In the genomic region with DNA sequence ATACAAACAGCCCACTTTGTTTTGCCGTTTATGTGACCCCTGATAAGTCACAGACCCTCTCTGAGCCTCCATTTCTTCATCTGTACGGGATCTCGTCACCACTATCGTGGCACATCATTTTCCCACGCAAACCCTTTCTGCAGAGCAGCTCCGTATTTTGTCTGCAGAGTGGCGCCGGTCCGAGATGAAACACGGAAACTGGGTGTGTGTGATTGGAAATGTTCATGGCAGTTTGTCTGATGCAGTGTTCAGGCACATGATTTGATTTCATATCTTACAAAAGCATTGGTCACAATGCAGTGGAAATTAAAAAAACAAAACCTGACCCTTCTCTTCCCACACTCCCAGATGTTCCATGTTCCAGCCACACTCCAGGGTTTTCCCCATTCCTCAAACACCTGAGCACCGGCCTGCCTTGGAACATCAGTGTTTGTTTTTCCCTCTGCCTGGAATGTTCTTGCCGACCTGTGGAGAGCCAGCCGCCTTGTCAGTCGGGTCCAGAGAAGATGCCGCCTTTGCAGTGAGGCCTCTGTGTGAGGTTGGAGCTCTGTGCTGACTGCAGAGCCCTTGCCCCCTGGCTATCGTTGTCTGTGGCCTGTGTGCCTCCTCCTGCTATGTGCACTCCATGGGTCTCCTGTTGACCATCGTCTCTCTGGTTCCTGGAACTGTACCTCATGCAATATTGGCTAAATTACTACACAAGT, we compare ENCODE assay signal across 16 cellular contexts. TPM values are rescaled to one million over a fixed set of nuclear protein-coding genes. Genes with fewer than 3 reads are reported as not detected.
DNase-seq lines count a peak whose midpoint lies in the region; ATAC-seq and TF ChIP-seq lines count a peak whose summit lies in the region.
"Had no signal": no experiment of that assay in that cellular context is flagged by ENCODE, and none has a peak within 500 bp of the region (broad histone marks: within the 10 kb centered on the region; RNA-seq: fewer than 3 reads in every experiment).

No MANE protein-coding gene starts in this region.

- ATAC-seq in HG03439 (IDR thresholded peaks at IDR 0.05; ENCODE audit: unreplicated experiment): no peak
- ATAC-seq: Panc1 had no signal

- H3K4me3 ChIP-seq in hepatocyte (no peak overlapping the region), osteoblast (ENCODE audit: insufficient read depth, low read length) (no peak overlapping the region)

- no peaks in the 10 kb centered on the region for H3K36me3 ChIP-seq in hepatocyte (replicated peaks; ENCODE audit: insufficient read depth, low read depth)
- no peaks in the 10 kb centered on the region for H3K36me3 ChIP-seq in osteoblast (ENCODE audit: insufficient read depth, low read length)
- H3K36me3 ChIP-seq: BE2C had no signal

- H3K4me2 ChIP-seq in hepatocyte (no peak overlapping the region), osteoblast (ENCODE audit: insufficient read depth, low read length) (no peak overlapping the region)

- H3K27me3 ChIP-seq in hepatocyte: no peaks in the 10 kb centered on the region
- H3K27me3 ChIP-seq in osteoblast (ENCODE audit: insufficient read depth, low read length): no peaks in the 10 kb centered on the region
- H3K27me3 ChIP-seq: BE2C had no signal

- no peaks in the 10 kb centered on the region for H3K4me1 ChIP-seq in hepatocyte (ENCODE audit: insufficient read depth)
- H3K4me1 ChIP-seq in osteoblast (ENCODE audit: insufficient read depth, low read length): no peaks in the 10 kb centered on the region
- H3K4me1 ChIP-seq: BE2C had no signal

- H3K9me2 ChIP-seq in hepatocyte (replicated peaks; ENCODE audit: insufficient read depth): no peaks in the 10 kb centered on the region

- DNase-seq in 8988T: peak; percentile 1
- DNase-seq in ELF-1 (ENCODE audit: low read depth, low spot score): peak; percentile 69
- DNase-seq in hepatocyte (ENCODE audit: low spot score): peak; percentile 10
- DNase-seq in osteoblast (ENCODE audit: insufficient read length, low spot score, missing footprints): peak; percentile 45
- DNase-seq in GM10266 (ENCODE audit: extremely low spot score): no peak
- no peak for DNase-seq in stimulated activated CD4-positive, alpha-beta T cell treated with anti-CD3 and anti-CD28 coated beads, Interleukin-2, amount 100 ng/mL, for 48 hours
- DNase-seq: BE2C, DND-41, Kasumi-1, NCI-H1417, NCI-H2029, NCI-H2171 treated with DMSO at 0.1 percent for 48 hours, NCI-H82, SHP77 had no signal

- WGBS in hepatocyte (ENCODE audit: low lambda C conversion rate, missing lambda C conversion rate): 66% methylated on average over 17 of the region's 17 CpGs

- H3K9me3 ChIP-seq in hepatocyte (ENCODE audit: low read depth) (no peaks in the 10 kb centered on the region), osteoblast (ENCODE audit: low read depth, low read length) (no peaks in the 10 kb centered on the region)
- H3K9me3 ChIP-seq: BE2C had no signal

- no peak overlapping the region for H3K27ac ChIP-seq in hepatocyte
- H3K27ac ChIP-seq in osteoblast (ENCODE audit: low read depth, low read length): no peak overlapping the region

- H3K79me2 ChIP-seq in hepatocyte (no peaks in the 10 kb centered on the region), osteoblast (ENCODE audit: insufficient read depth, low read length) (no peaks in the 10 kb centered on the region)

- no peak overlapping the region for H2AFZ ChIP-seq in hepatocyte
- no peak overlapping the region for H2AFZ ChIP-seq in osteoblast (ENCODE audit: low read length)

- H4K20me1 ChIP-seq in hepatocyte (ENCODE audit: insufficient read depth, poor library complexity, severe bottlenecking): no peaks in the 10 kb centered on the region
- H4K20me1 ChIP-seq in osteoblast (ENCODE audit: insufficient read depth, low read length): no peaks in the 10 kb centered on the region

- TF ChIP-seq CTCF in hepatocyte (IDR thresholded peaks at IDR 0.05; ENCODE audit: poor library complexity) (no peak), osteoblast (IDR thresholded peaks at IDR 0.05; ENCODE audit: extremely low read depth, low read depth, low read length) (no peak), GM10266 (IDR thresholded peaks at IDR 0.05; ENCODE audit: control insufficient read depth, insufficient read depth, low read depth, missing control alignments) (no peak)

RNA-seq across cellular contexts. Expression of gene NT5M, which starts 39.2 kb away (rescaled TPM):
- 2.6 and 3.4 TPM in 2 replicates for total RNA-seq in hepatocyte
- 3.3 and 3.5 TPM in 2 replicates for polyA plus RNA-seq in hepatocyte
- 0.36 and 1.2 TPM in 2 replicates for total RNA-seq in osteoblast

Comparison
In these comparisons a context has a peak if more than half of its experiments do, and no peak if none do; other contexts are left out.
1. DNase-seq: peak in 8988T (single experiment), ELF-1 (single experiment), hepatocyte (single experiment) and osteoblast (single experiment); none in GM10266 (single experiment) and stimulated activated CD4-positive, alpha-beta T cell treated with anti-CD3 and anti-CD28 coated beads, Interleukin-2, amount 100 ng/mL, for 48 hours (0 of 2).